ENCODE assay signal across 18 cellular contexts in genomic region chr5:32165597-32165996, GRCh38. TPM values are rescaled to one million over a fixed set of nuclear protein-coding genes. Genes with fewer than 3 reads are reported as not detected.
DNase-seq lines count a peak whose midpoint lies in the region; ATAC-seq, FAIRE-seq and TF ChIP-seq lines count a peak whose summit lies in the region.
"Had no signal": no experiment of that assay in that cellular context is flagged by ENCODE, and none has a peak within 500 bp of the region (broad histone marks: within the 10 kb centered on the region; RNA-seq: fewer than 3 reads in every experiment).

No MANE protein-coding gene starts in this region.

- H3K9me3 Mint-ChIP-seq in astrocyte (ENCODE audit: unreplicated experiment) = no peaks in the 10 kb centered on the region
- no peaks in the 10 kb centered on the region for H3K9me3 Mint-ChIP-seq in memory B cell
- H3K9me3 Mint-ChIP-seq in activated CD8-positive, alpha-beta memory T cell treated with anti-CD3 and anti-CD28 coated beads, Interleukin-2, amount 10 ng/mL, durations not matched to agents 7 days and 5 days (ENCODE audit: low read depth) = no peaks in the 10 kb centered on the region
- H3K9me3 Mint-ChIP-seq: activated CD4-positive, alpha-beta memory T cell treated with anti-CD3 and anti-CD28 coated beads, Interleukin-2, amount 10 ng/mL, durations not matched to agents 7 days and 5 days; activated T-helper 17 cell treated with anti-CD3 and anti-CD28 coated beads, Interleukin-2, amount 50 U/mL, for 72 hours had no signal

- H3K27ac ChIP-seq in MM.1S (ENCODE audit: low read length) (peak overlapping the region; percentile 12; the same call in 1 of the 2 replicates), astrocyte (ENCODE audit: low read depth, low read length) (no peak overlapping the region), subcutaneous abdominal adipose tissue (ENCODE audit: low read depth, low read length) (peak overlapping the region; percentile 48), RWPE1 (no peak overlapping the region)

- H2AFZ ChIP-seq in MM.1S (ENCODE audit: low read length) (no peak overlapping the region), astrocyte (ENCODE audit: low read depth, low read length) (no peak overlapping the region)

- TF ChIP-seq CTCF in MM.1S (IDR thresholded peaks at IDR 0.05; ENCODE audit: low read length) (no peak), astrocyte (IDR thresholded peaks at IDR 0.05; ENCODE audit: insufficient read depth, low read depth, low read length) (no peak), RWPE1 (conservative IDR thresholded peaks at IDR 0.05; ENCODE audit: low read depth) (no peak), D721Med (IDR thresholded peaks at IDR 0.05; ENCODE audit: insufficient read depth, missing control alignments) (no peak)

- no peak for ATAC-seq in memory B cell (ENCODE audit: low read depth)
- no peak for ATAC-seq in activated CD8-positive, alpha-beta memory T cell treated with anti-CD3 and anti-CD28 coated beads, Interleukin-2, amount 10 ng/mL, durations not matched to agents 7 days and 5 days
- ATAC-seq: Panc1 had no signal

- H3K4me1 Mint-ChIP-seq in astrocyte (ENCODE audit: low read depth, unreplicated experiment) = peaks cover 17% of the 10 kb centered on the region
- peaks cover 25% of the 10 kb centered on the region for H3K4me1 Mint-ChIP-seq in memory B cell
- H3K4me1 Mint-ChIP-seq in activated CD8-positive, alpha-beta memory T cell treated with anti-CD3 and anti-CD28 coated beads, Interleukin-2, amount 10 ng/mL, durations not matched to agents 7 days and 5 days = peaks cover 43% of the 10 kb centered on the region

- H3K27ac Mint-ChIP-seq in astrocyte (ENCODE audit: unreplicated experiment) (no peak overlapping the region), memory B cell (peak overlapping the region; percentile 17)
- H3K27ac Mint-ChIP-seq in activated CD8-positive, alpha-beta memory T cell treated with anti-CD3 and anti-CD28 coated beads, Interleukin-2, amount 10 ng/mL, durations not matched to agents 7 days and 5 days = no peak overlapping the region
- H3K27ac Mint-ChIP-seq: activated CD4-positive, alpha-beta memory T cell treated with anti-CD3 and anti-CD28 coated beads, Interleukin-2, amount 10 ng/mL, durations not matched to agents 7 days and 5 days; activated T-helper 17 cell treated with anti-CD3 and anti-CD28 coated beads, Interleukin-2, amount 50 U/mL, for 72 hours had no signal

- no peaks in the 10 kb centered on the region for H3K9me2 ChIP-seq in MM.1S (replicated peaks; ENCODE audit: insufficient read depth, low read length)

- peaks cover 8% of the 10 kb centered on the region for H3K36me3 ChIP-seq in MM.1S (replicated peaks; ENCODE audit: insufficient read depth, low read length)
- peaks cover 31% of the 10 kb centered on the region for H3K36me3 ChIP-seq in astrocyte (ENCODE audit: insufficient read depth, low read length)
- peaks cover 0 to 24% (median 13%) of the 10 kb centered on the region in 5 donors for H3K36me3 ChIP-seq in subcutaneous abdominal adipose tissue (ENCODE audit: control insufficient read depth in 5 of 5, insufficient read depth in 5 of 5, low read length in 5 of 5)

- H3K79me2 ChIP-seq in MM.1S (ENCODE audit: low read length) = peaks cover 95% of the 10 kb centered on the region
- peaks cover 97% of the 10 kb centered on the region for H3K79me2 ChIP-seq in astrocyte (ENCODE audit: insufficient read depth, low read length)

- CTCF ChIA-PET in RWPE1 (lab: Yijun Ruan, JAX) = no interaction called here
- CTCF ChIA-PET in activated CD8-positive, alpha-beta memory T cell treated with anti-CD3 and anti-CD28 coated beads, Interleukin-2, amount 10 ng/mL, durations not matched to agents 7 days and 5 days (lab: Charles Lee) = interaction anchor here (1.7 kb wide), 1 partner anchor 10 kb away, joined by 5 read pairs; no protein-coding TSS in a partner anchor

- FAIRE-seq in astrocyte (lab: Jason Lieb, UNC) (no peak), D721Med (lab: Jason Lieb, UNC) (no peak)
- FAIRE-seq: endometrium had no signal

- DNase-seq in MM.1S = no peak
- DNase-seq in astrocyte (ENCODE audit: low read depth) = no peak
- no peak for DNase-seq in memory B cell (ENCODE audit: low spot score in 2 of 2)
- DNase-seq in RWPE1 (ENCODE audit: low spot score) = no peak
- no peak for DNase-seq in activated CD8-positive, alpha-beta memory T cell treated with anti-CD3 and anti-CD28 coated beads, Interleukin-2, amount 10 ng/mL, durations not matched to agents 7 days and 5 days
- DNase-seq in D721Med (ENCODE audit: insufficient read length, low spot score) = no peak
- DNase-seq: activated CD4-positive, alpha-beta memory T cell treated with anti-CD3 and anti-CD28 coated beads, Interleukin-2, amount 10 ng/mL, durations not matched to agents 7 days and 5 days; amniotic stem cell; foreskin melanocyte; NCI-H1048; NCI-H2171; NCI-H748 treated with DMSO at 0.1 percent for 48 hours; retina had no signal

- H3K4me1 ChIP-seq in MM.1S (ENCODE audit: low read length) (peaks cover 21% of the 10 kb centered on the region), astrocyte (ENCODE audit: insufficient read depth, low read length) (peaks cover 4% of the 10 kb centered on the region), subcutaneous abdominal adipose tissue (ENCODE audit: control insufficient read depth in 5 of 5, insufficient read depth in 5 of 5, low read length in 5 of 5) (peaks cover 2 to 47% (median 39%) of the 10 kb centered on the region in 5 donors)

- POLR2A ChIA-PET in RWPE1 (lab: Yijun Ruan, JAX; ENCODE audit: low non-redundant PET) = no interaction called here

- H4K20me1 ChIP-seq in MM.1S (ENCODE audit: insufficient read depth, low read length) = peaks cover 21% of the 10 kb centered on the region; the same call in 1 of the 2 replicates
- H4K20me1 ChIP-seq in astrocyte (ENCODE audit: insufficient read depth, low read length) = peaks cover 86% of the 10 kb centered on the region

- peaks cover 26% of the 10 kb centered on the region for H3F3A ChIP-seq in MM.1S (ENCODE audit: insufficient read depth, low read length)

- H3K4me3 ChIP-seq in MM.1S (ENCODE audit: low read length) (no peak overlapping the region), astrocyte (ENCODE audit: insufficient read depth, low read depth, low read length) (no peak overlapping the region), subcutaneous abdominal adipose tissue (ENCODE audit: low read depth in 1 of 5, low read length in 5 of 5) (no peak overlapping the region)
- H3K4me3 ChIP-seq: lung had no signal

- H3K9ac ChIP-seq in MM.1S (ENCODE audit: low read length) (no peak overlapping the region), astrocyte (ENCODE audit: low read length) (no peak overlapping the region), subcutaneous abdominal adipose tissue (ENCODE audit: low read length in 5 of 5) (peak overlapping the region in 1 of 5 donors; percentile 9)

- H3K4me3 Mint-ChIP-seq in astrocyte (ENCODE audit: unreplicated experiment) = peak overlapping the region; percentile 20
- no peak overlapping the region for H3K4me3 Mint-ChIP-seq in memory B cell
- H3K4me3 Mint-ChIP-seq in activated CD8-positive, alpha-beta memory T cell treated with anti-CD3 and anti-CD28 coated beads, Interleukin-2, amount 10 ng/mL, durations not matched to agents 7 days and 5 days = no peak overlapping the region
- H3K4me3 Mint-ChIP-seq: activated CD4-positive, alpha-beta memory T cell treated with anti-CD3 and anti-CD28 coated beads, Interleukin-2, amount 10 ng/mL, durations not matched to agents 7 days and 5 days; activated T-helper 17 cell treated with anti-CD3 and anti-CD28 coated beads, Interleukin-2, amount 50 U/mL, for 72 hours had no signal

- H3K27me3 ChIP-seq in MM.1S (replicated peaks; ENCODE audit: insufficient read depth, low read length) (no peaks in the 10 kb centered on the region), astrocyte (ENCODE audit: insufficient read depth, low read length) (no peaks in the 10 kb centered on the region), subcutaneous abdominal adipose tissue (ENCODE audit: control insufficient read depth in 5 of 5, insufficient read depth in 4 of 5, low read length in 5 of 5) (no peaks in the 10 kb centered on the region)

- H3K36me3 Mint-ChIP-seq in astrocyte (ENCODE audit: low read depth, unreplicated experiment) (peaks cover 10% of the 10 kb centered on the region), memory B cell (peaks cover 18% of the 10 kb centered on the region)
- peaks cover 51% of the 10 kb centered on the region for H3K36me3 Mint-ChIP-seq in activated CD8-positive, alpha-beta memory T cell treated with anti-CD3 and anti-CD28 coated beads, Interleukin-2, amount 10 ng/mL, durations not matched to agents 7 days and 5 days

- no peaks in the 10 kb centered on the region for H3K27me3 Mint-ChIP-seq in astrocyte (ENCODE audit: low read depth, unreplicated experiment)
- H3K27me3 Mint-ChIP-seq in memory B cell = no peaks in the 10 kb centered on the region
- H3K27me3 Mint-ChIP-seq in activated CD8-positive, alpha-beta memory T cell treated with anti-CD3 and anti-CD28 coated beads, Interleukin-2, amount 10 ng/mL, durations not matched to agents 7 days and 5 days = no peaks in the 10 kb centered on the region
- H3K27me3 Mint-ChIP-seq: activated CD4-positive, alpha-beta memory T cell treated with anti-CD3 and anti-CD28 coated beads, Interleukin-2, amount 10 ng/mL, durations not matched to agents 7 days and 5 days; activated T-helper 17 cell treated with anti-CD3 and anti-CD28 coated beads, Interleukin-2, amount 50 U/mL, for 72 hours had no signal

- H3K9me3 ChIP-seq in MM.1S (replicated peaks; ENCODE audit: insufficient read depth, low read length) (no peaks in the 10 kb centered on the region), astrocyte (ENCODE audit: insufficient read depth, low read depth, low read length) (no peaks in the 10 kb centered on the region), subcutaneous abdominal adipose tissue (ENCODE audit: control insufficient read depth in 5 of 5, low read length in 5 of 5) (no peaks in the 10 kb centered on the region)

- H3K4me2 ChIP-seq in MM.1S (ENCODE audit: low read depth, low read length) (peak overlapping the region; percentile 23; the same call in 1 of the 2 replicates), astrocyte (ENCODE audit: low read length) (no peak overlapping the region)

RNA-seq across cellular contexts. Expression of gene GOLPH3, which starts 8.5 kb away (rescaled TPM):
- total RNA-seq in astrocyte = 114 and 124 TPM in 2 replicates
- 10 to 100 TPM; 74.7 to 81.4 TPM for total RNA-seq in activated CD8-positive, alpha-beta memory T cell treated with anti-CD3 and anti-CD28 coated beads, Interleukin-2, amount 10 ng/mL, durations not matched to agents 7 days and 5 days

Comparison
In these comparisons a context has a peak if more than half of its experiments do, and no peak if none do; other contexts are left out.
1. H3K27ac ChIP-seq: peak in MM.1S (single experiment) and subcutaneous abdominal adipose tissue (single experiment); none in astrocyte (single experiment) and RWPE1 (single experiment).